Comparison of ENCODE assay signal across 10 cellular contexts in genomic region chr19:6772866-6773322, GRCh38. TPM values are rescaled to one million over a fixed set of nuclear protein-coding genes. Genes with fewer than 3 reads are reported as not detected.
DNase-seq lines count a peak whose midpoint lies in the region; ATAC-seq, FAIRE-seq and TF ChIP-seq lines count a peak whose summit lies in the region.
"Had no signal": no experiment of that assay in that cellular context is flagged by ENCODE, and none has a peak within 500 bp of the region (broad histone marks: within the 10 kb centered on the region; RNA-seq: fewer than 3 reads in every experiment).

No MANE protein-coding gene starts in this region.

- TSS peak; percentile 55 for BruUV-seq in GM12878 (replicated peaks; lab: Mats Ljungman, UMichigan)

- H3K9me3 Mint-ChIP-seq in neural progenitor cell: peaks cover 9% of the 10 kb centered on the region

- no peak for TF ChIP-seq EP300 in GM12878 (IDR thresholded peaks at IDR 0.05; ENCODE audit: borderline replicate concordance in 1 of 2, control insufficient read depth in 1 of 2, low read depth in 2 of 2, low read length in 2 of 2)

- H3K9me3 ChIP-seq in GM12878 (replicated peaks; ENCODE audit: control insufficient read depth, insufficient read depth, low read length) (no peaks in the 10 kb centered on the region; the same call in 2 of the 3 replicates), neural progenitor cell (ENCODE audit: low read depth) (no peaks in the 10 kb centered on the region)

- no peak for TF ChIP-seq CTCF in GM06990 (IDR thresholded peaks at IDR 0.05; ENCODE audit: insufficient read depth, low read length, poor library complexity, severe bottlenecking)
- no peak for TF ChIP-seq CTCF in GM12878 (IDR thresholded peaks at IDR 0.05 in 2 of 3, conservative IDR thresholded peaks at IDR 0.05 in 1 of 3; ENCODE audit: control insufficient read depth in 2 of 3, extremely low read depth in 1 of 3, insufficient read depth in 1 of 3, low read depth in 3 of 3, low read length in 3 of 3)
- TF ChIP-seq CTCF in neural progenitor cell (IDR thresholded peaks at IDR 0.05): no peak

- intact Hi-C loops in GM12878 (cut with micrococcal nuclease; ENCODE audit: unreplicated experiment): loop anchor here (1.0 to 2.0 kb wide), 2 partner anchors 29 to 90 kb away; no protein-coding TSS in a partner anchor

- CTCF ChIA-PET in GM12878 (lab: Yijun Ruan, JAX): interaction anchor here (1.0 to 7.3 kb wide), 13 partner anchors 18 to 171 kb away, joined by 3 to 79 read pairs (median 5); partner anchors contain the start of gene GPR108

- TF ChIP-seq POLR2A in GM12878 (IDR thresholded peaks at IDR 0.05; ENCODE audit: low read depth, low read length): no peak

- DNase-seq in GM06990 (ENCODE audit: extremely low read depth, insufficient read length): no peak
- no peak for DNase-seq in GM12878 (ENCODE audit: low read depth, low spot score)
- no peak for DNase-seq in neural progenitor cell (ENCODE audit: low spot score)
- no peak for DNase-seq in ecto neural progenitor cell (ENCODE audit: low spot score)
- no peak for DNase-seq in stimulated activated CD4-positive, alpha-beta T cell treated with anti-CD3 and anti-CD28 coated beads, Interleukin-4, amount 100 ng/mL, for 24 hours
- no peak for DNase-seq in foreskin melanocyte
- DNase-seq: EL, erythroblast had no signal

- no peak overlapping the region for H3K4me3 Mint-ChIP-seq in neural progenitor cell

- no peaks in the 10 kb centered on the region for H4K20me1 ChIP-seq in GM12878 (ENCODE audit: control insufficient read depth, insufficient read depth)
- no peaks in the 10 kb centered on the region for H4K20me1 ChIP-seq in neural progenitor cell (ENCODE audit: low read depth)

- POLR2A ChIA-PET in GM12878 (lab: Charles Lee): interaction anchor here (0.5 to 4.3 kb wide), 20 partner anchors 9 to 400 kb away, joined by 3 to 72 read pairs (median 4); partner anchors contain the start of genes ALKBH7, DENND1C and GPR108

- H3K79me2 ChIP-seq in GM12878 (ENCODE audit: control insufficient read depth, insufficient read depth, low read length) (peaks cover 46% of the 10 kb centered on the region), neural progenitor cell (ENCODE audit: low read depth) (no peaks in the 10 kb centered on the region)

- no peaks in the 10 kb centered on the region; the same call in none of the 2 replicates for H3K36me3 ChIP-seq in GM06990 (ENCODE audit: control insufficient read depth, insufficient read depth, low read length)
- no peaks in the 10 kb centered on the region for H3K36me3 ChIP-seq in GM12878 (ENCODE audit: control insufficient read depth in 2 of 2, insufficient read depth in 2 of 2, low read length in 1 of 2)
- no peaks in the 10 kb centered on the region for H3K36me3 ChIP-seq in rectal smooth muscle tissue (ENCODE audit: control insufficient read depth, insufficient read depth, low read length)
- no peaks in the 10 kb centered on the region for H3K36me3 ChIP-seq in neural progenitor cell

- no peak for TF ChIP-seq RAD21 in GM12878 (IDR thresholded peaks at IDR 0.05; ENCODE audit: insufficient read depth, low read depth, low read length)

- no peak for FAIRE-seq in GM12878 (lab: Jason Lieb, UNC)

- H3K9ac ChIP-seq in GM12878 (ENCODE audit: control insufficient read depth, insufficient read depth, low read length) (peak overlapping the region; percentile 92), rectal smooth muscle tissue (ENCODE audit: low read length) (peak overlapping the region; percentile 10), neural progenitor cell (no peak overlapping the region)

- peak overlapping the region; percentile 94 for H3K27ac ChIP-seq in GM12878 (ENCODE audit: control insufficient read depth, insufficient read depth)
- no peak overlapping the region for H3K27ac ChIP-seq in rectal smooth muscle tissue (ENCODE audit: low read depth, low read length)
- H3K27ac ChIP-seq in neural progenitor cell: no peak overlapping the region

- no peak overlapping the region for H3K27ac Mint-ChIP-seq in neural progenitor cell

- ATAC-seq in HG02798 (IDR thresholded peaks at IDR 0.05; ENCODE audit: poor library complexity, unreplicated experiment) (peak; percentile 5), GM12878 (no peak)

- WGBS in GM12878 (ENCODE audit: insufficient coverage, insufficient replicate concordance, low lambda C conversion rate, missing lambda C conversion rate): under 1% methylated on average over 14 of the region's 14 CpGs

- H3K27me3 Mint-ChIP-seq in neural progenitor cell (ENCODE audit: insufficient read depth, low read depth): peaks cover 20% of the 10 kb centered on the region

- peak overlapping the region; percentile 83 for H3K4me2 ChIP-seq in GM12878 (ENCODE audit: control insufficient read depth, insufficient read depth)
- no peak overlapping the region for H3K4me2 ChIP-seq in neural progenitor cell

- SMC1A ChIA-PET in GM12878 (lab: Charles Lee; ENCODE audit: uncharacterized antibody, unreplicated experiment): interaction anchor here (0.6 to 5.0 kb wide), 16 partner anchors 9 to 256 kb away, joined by 3 to 36 read pairs (median 4); partner anchors contain the start of gene GPR108

- no peaks in the 10 kb centered on the region for H3K36me3 Mint-ChIP-seq in neural progenitor cell

- H3K4me1 Mint-ChIP-seq in neural progenitor cell: peaks cover 3% of the 10 kb centered on the region

- H3F3A ChIP-seq in neural progenitor cell (ENCODE audit: low read depth): peaks cover 19% of the 10 kb centered on the region

- H3K4me3 ChIP-seq in GM06990 (replicated peaks; ENCODE audit: low read depth, low read length) (peak overlapping the region; percentile 98), GM12878 (peak overlapping the region; percentile 96), rectal smooth muscle tissue (ENCODE audit: low read length) (peak overlapping the region; percentile 81), neural progenitor cell (no peak overlapping the region)

- peak overlapping the region; percentile 28 for H2AFZ ChIP-seq in GM12878 (ENCODE audit: control insufficient read depth, low read depth, low read length)
- no peak overlapping the region for H2AFZ ChIP-seq in neural progenitor cell (replicated peaks)

- RAD21 ChIA-PET in GM12878 (lab: Charles Lee; ENCODE audit: unreplicated experiment): interaction anchor here (0.5 to 8.3 kb wide), 21 partner anchors 9 to 400 kb away, joined by 3 to 98 read pairs (median 3); partner anchors contain the start of genes ALKBH7, GPR108 and ZNF557

- in situ Hi-C loops in GM12878 (cut with MboI): no loop called here

- H3K4me1 ChIP-seq in GM12878 (ENCODE audit: control insufficient read depth, insufficient read depth, low read length) (peaks cover 26% of the 10 kb centered on the region), rectal smooth muscle tissue (ENCODE audit: control insufficient read depth, insufficient read depth, low read length) (no peaks in the 10 kb centered on the region), neural progenitor cell (no peaks in the 10 kb centered on the region)

- H3K27me3 ChIP-seq in GM06990 (replicated peaks; ENCODE audit: control insufficient read depth, insufficient read depth, low read length): no peaks in the 10 kb centered on the region
- no peaks in the 10 kb centered on the region for H3K27me3 ChIP-seq in GM12878 (replicated peaks in 1 of 2; ENCODE audit: control insufficient read depth in 2 of 2, insufficient read depth in 2 of 2, low read length in 1 of 2)
- H3K27me3 ChIP-seq in rectal smooth muscle tissue (ENCODE audit: control insufficient read depth, insufficient read depth, low read length): no peaks in the 10 kb centered on the region
- H3K27me3 ChIP-seq in neural progenitor cell: no peaks in the 10 kb centered on the region

RNA-seq across cellular contexts. Expression of gene VAV1, which starts 0.4 kb away (rescaled TPM):
- 110 and 115 TPM in 2 replicates for total RNA-seq in GM12878 (2013; cell fraction: nucleolus; rRNA removed)
- total RNA-seq in GM12878 (2014; rRNA removed): 46.4 and 50.7 TPM in 2 replicates
- 39.9 and 44.5 TPM in 2 replicates for total RNA-seq in GM12878 (2014; rRNA removed; fragmentation: Illumina TruSeq; extraction: Trizol)
- 65.4 and 76.8 TPM in 2 replicates for total RNA-seq in GM12878 (2021)
- 25.3 TPM for polyA plus RNA-seq in GM12878 (2011; ENCODE audit: low read depth)
- 21.9 and 36.9 TPM in 2 replicates for polyA plus RNA-seq in GM12878 (2011; rRNA removed)
- 34.2 and 36.5 TPM in 2 replicates for polyA plus RNA-seq in GM12878 (2011; cell fraction: cytosol; rRNA removed)
- polyA plus RNA-seq in GM12878 (2011; cell fraction: nucleus; rRNA removed): 72.6 and 89.0 TPM in 2 replicates
- polyA plus RNA-seq in GM12878 (2012): 40.7 and 41.8 TPM in 2 replicates
- polyA plus RNA-seq in GM12878 (2014; fragmentation: Illumina TruSeq; extraction: Trizol): 31.2 and 47.2 TPM in 2 replicates
- polyA plus RNA-seq in GM12878 (2014; fragmentation: Nextera tagmentation; extraction: Ambion mirVana): 1 to 10 TPM; 1.6 to 4.3 TPM
- polyA plus RNA-seq in GM12878 (2014; rRNA removed): 48.5 and 52.7 TPM in 2 replicates
- 10 to 100 TPM; 15.0 to 15.9 TPM for polyA plus RNA-seq in GM12878 (2016; fragmentation: Nextera tagmentation; extraction: Ambion mirVana)
- 51.5 and 71.1 TPM in 2 replicates for polyA minus RNA-seq in GM12878 (2011; rRNA and poly(A)+ RNA removed)
- 14.2 and 18.7 TPM in 2 replicates for polyA minus RNA-seq in GM12878 (2011; cell fraction: cytosol; rRNA and poly(A)+ RNA removed)
- 61.3 and 87.1 TPM in 2 replicates for polyA minus RNA-seq in GM12878 (2011; cell fraction: nucleus; rRNA and poly(A)+ RNA removed)
- total RNA-seq in neural progenitor cell (ENCODE audit: low replicate concordance): 0.15 TPM in 1 of 2 replicates, not detected in the other

RNA-seq across cellular contexts. Expression of gene SH2D3A, which starts 5.7 kb away (rescaled TPM):
- 22.3 and 28.0 TPM in 2 replicates for total RNA-seq in GM12878 (2013; cell fraction: nucleolus; rRNA removed)
- total RNA-seq in GM12878 (2014; rRNA removed) (16.8 and 20.6 TPM in 2 replicates), GM12878 (2014; rRNA removed; fragmentation: Illumina TruSeq; extraction: Trizol) (6.0 and 8.7 TPM in 2 replicates), GM12878 (2021) (18.8 and 20.6 TPM in 2 replicates), neural progenitor cell (ENCODE audit: low replicate concordance) (0.65 and 1.5 TPM in 2 replicates)
- polyA plus RNA-seq in GM12878 (2011; ENCODE audit: low read depth): 3.4 TPM
- polyA plus RNA-seq in GM12878 (2011; rRNA removed) (4.9 and 6.6 TPM in 2 replicates), GM12878 (2014; fragmentation: Illumina TruSeq; extraction: Trizol) (3.4 and 7.7 TPM in 2 replicates), GM12878 (2014; fragmentation: Nextera tagmentation; extraction: Ambion mirVana) (1 to 10 TPM in 1 of 2 experiments, under 1 TPM in 1; 0.77 to 1.4 TPM), GM12878 (2014; rRNA removed) (24.4 and 24.7 TPM in 2 replicates), GM12878 (2016; fragmentation: Nextera tagmentation; extraction: Ambion mirVana) (10 to 100 TPM; 10.3 to 12.9 TPM)
- 9.7 and 13.5 TPM in 2 replicates for polyA plus RNA-seq in GM12878 (2011; cell fraction: cytosol; rRNA removed)
- 23.6 and 26.4 TPM in 2 replicates for polyA plus RNA-seq in GM12878 (2011; cell fraction: nucleus; rRNA removed)
- 9.2 and 9.4 TPM in 2 replicates for polyA plus RNA-seq in GM12878 (2012)
- 5.2 and 14.0 TPM in 2 replicates for polyA minus RNA-seq in GM12878 (2011; rRNA and poly(A)+ RNA removed)
- 2.8 and 4.4 TPM in 2 replicates for polyA minus RNA-seq in GM12878 (2011; cell fraction: cytosol; rRNA and poly(A)+ RNA removed)
- polyA minus RNA-seq in GM12878 (2011; cell fraction: nucleus; rRNA and poly(A)+ RNA removed): 12.5 and 12.8 TPM in 2 replicates

RNA-seq across cellular contexts. Expression of gene TRIP10, which starts 33.4 kb away (rescaled TPM):
- total RNA-seq in GM12878 (2013; cell fraction: nucleolus; rRNA removed): 35.0 and 37.1 TPM in 2 replicates
- total RNA-seq in GM12878 (2014; rRNA removed) (34.6 and 39.5 TPM in 2 replicates), GM12878 (2014; rRNA removed; fragmentation: Illumina TruSeq; extraction: Trizol) (28.1 and 28.5 TPM in 2 replicates), GM12878 (2021) (48.6 and 52.7 TPM in 2 replicates), neural progenitor cell (ENCODE audit: low replicate concordance) (53.0 and 57.2 TPM in 2 replicates)
- polyA plus RNA-seq in GM12878 (2011; ENCODE audit: low read depth): 18.9 TPM
- polyA plus RNA-seq in GM12878 (2011; rRNA removed) (30.1 and 44.0 TPM in 2 replicates), GM12878 (2014; fragmentation: Illumina TruSeq; extraction: Trizol) (34.7 and 38.5 TPM in 2 replicates), GM12878 (2014; fragmentation: Nextera tagmentation; extraction: Ambion mirVana) (1 to 10 TPM in 1 of 2 experiments, under 1 TPM in 1; 0.79 to 2.2 TPM), GM12878 (2014; rRNA removed) (54.5 and 56.3 TPM in 2 replicates), GM12878 (2016; fragmentation: Nextera tagmentation; extraction: Ambion mirVana) (10 to 100 TPM; 26.6 to 30.4 TPM)
- polyA plus RNA-seq in GM12878 (2011; cell fraction: cytosol; rRNA removed): 35.9 and 44.6 TPM in 2 replicates
- 86.8 and 103 TPM in 2 replicates for polyA plus RNA-seq in GM12878 (2011; cell fraction: nucleus; rRNA removed)
- polyA plus RNA-seq in GM12878 (2012): 42.0 and 53.2 TPM in 2 replicates
- polyA minus RNA-seq in GM12878 (2011; rRNA and poly(A)+ RNA removed): 18.0 and 29.1 TPM in 2 replicates
- polyA minus RNA-seq in GM12878 (2011; cell fraction: cytosol; rRNA and poly(A)+ RNA removed): 17.6 and 19.0 TPM in 2 replicates
- 16.3 and 21.9 TPM in 2 replicates for polyA minus RNA-seq in GM12878 (2011; cell fraction: nucleus; rRNA and poly(A)+ RNA removed)

RNA-seq across cellular contexts. Expression of gene GPR108, which starts 35.5 kb away (rescaled TPM):
- total RNA-seq in GM12878 (2013; cell fraction: nucleolus; rRNA removed): 37.2 and 42.9 TPM in 2 replicates
- total RNA-seq in GM12878 (2014; rRNA removed): 63.1 and 67.7 TPM in 2 replicates
- total RNA-seq in GM12878 (2014; rRNA removed; fragmentation: Illumina TruSeq; extraction: Trizol): 42.7 and 43.8 TPM in 2 replicates
- total RNA-seq in GM12878 (2021): 64.7 and 71.0 TPM in 2 replicates
- polyA plus RNA-seq in GM12878 (2011; ENCODE audit: low read depth): 17.1 TPM
- polyA plus RNA-seq in GM12878 (2011; rRNA removed): 33.6 and 56.2 TPM in 2 replicates
- 81.3 and 87.6 TPM in 2 replicates for polyA plus RNA-seq in GM12878 (2011; cell fraction: cytosol; rRNA removed)
- polyA plus RNA-seq in GM12878 (2011; cell fraction: nucleus; rRNA removed): 178 and 218 TPM in 2 replicates
- 53.1 and 59.7 TPM in 2 replicates for polyA plus RNA-seq in GM12878 (2012)
- polyA plus RNA-seq in GM12878 (2014; fragmentation: Illumina TruSeq; extraction: Trizol): 28.9 and 56.1 TPM in 2 replicates
- 10 to 100 TPM in 1 of 2 experiments, 1 to 10 TPM in 1; 4.4 to 17.6 TPM for polyA plus RNA-seq in GM12878 (2014; fragmentation: Nextera tagmentation; extraction: Ambion mirVana)
- polyA plus RNA-seq in GM12878 (2014; rRNA removed): 81.1 and 87.2 TPM in 2 replicates
- polyA plus RNA-seq in GM12878 (2016; fragmentation: Nextera tagmentation; extraction: Ambion mirVana): 10 to 100 TPM; 57.9 to 63.1 TPM
- 74.5 TPM in 2 replicates for polyA minus RNA-seq in GM12878 (2011; rRNA and poly(A)+ RNA removed)
- polyA minus RNA-seq in GM12878 (2011; cell fraction: cytosol; rRNA and poly(A)+ RNA removed): 17.3 and 27.0 TPM in 2 replicates
- polyA minus RNA-seq in GM12878 (2011; cell fraction: nucleus; rRNA and poly(A)+ RNA removed): 32.6 and 40.9 TPM in 2 replicates
- total RNA-seq in neural progenitor cell (ENCODE audit: low replicate concordance): 38.3 and 55.3 TPM in 2 replicates

RNA-seq across cellular contexts. Expression of gene C3, which starts 52.4 kb away (rescaled TPM):
- 3.1 and 4.3 TPM in 2 replicates for total RNA-seq in GM12878 (2013; cell fraction: nucleolus; rRNA removed)
- total RNA-seq in GM12878 (2014; rRNA removed): 0.28 and 1.6 TPM in 2 replicates
- 0.54 and 1.1 TPM in 2 replicates for total RNA-seq in GM12878 (2014; rRNA removed; fragmentation: Illumina TruSeq; extraction: Trizol)
- total RNA-seq in GM12878 (2021): 5.9 and 6.7 TPM in 2 replicates
- polyA plus RNA-seq in GM12878 (2011; ENCODE audit: low read depth): not detected
- polyA plus RNA-seq in GM12878 (2011; rRNA removed): 1.1 and 1.9 TPM in 2 replicates
- 1.5 and 1.9 TPM in 2 replicates for polyA plus RNA-seq in GM12878 (2011; cell fraction: cytosol; rRNA removed)
- 1.9 and 2.6 TPM in 2 replicates for polyA plus RNA-seq in GM12878 (2011; cell fraction: nucleus; rRNA removed)
- polyA plus RNA-seq in GM12878 (2012): 0.30 and 0.48 TPM in 2 replicates
- 0.79 and 3.0 TPM in 2 replicates for polyA plus RNA-seq in GM12878 (2014; fragmentation: Illumina TruSeq; extraction: Trizol)
- 1 to 10 TPM in 1 of 2 experiments, under 1 TPM in 1; 0.64 to 2.7 TPM for polyA plus RNA-seq in GM12878 (2014; fragmentation: Nextera tagmentation; extraction: Ambion mirVana)
- 0.95 and 2.2 TPM in 2 replicates for polyA plus RNA-seq in GM12878 (2014; rRNA removed)
- polyA plus RNA-seq in GM12878 (2016; fragmentation: Nextera tagmentation; extraction: Ambion mirVana): under 1 TPM; 0.20 to 0.25 TPM
- polyA minus RNA-seq in GM12878 (2011; rRNA and poly(A)+ RNA removed): 2.0 and 2.3 TPM in 2 replicates
- polyA minus RNA-seq in GM12878 (2011; cell fraction: cytosol; rRNA and poly(A)+ RNA removed): 48.6 and 52.2 TPM in 2 replicates
- 4.1 and 16.8 TPM in 2 replicates for polyA minus RNA-seq in GM12878 (2011; cell fraction: nucleus; rRNA and poly(A)+ RNA removed)
- 0.25 and 1.5 TPM in 2 replicates for total RNA-seq in neural progenitor cell (ENCODE audit: low replicate concordance)

Comparison
In these comparisons a context has a peak if more than half of its experiments do, and no peak if none do; other contexts are left out.
1. RNA of gene VAV1, which starts 0.4 kb away (total RNA-seq): 39.9 to 115 TPM in GM12878; 0.15 TPM in neural progenitor cell; every median in the first group is over 10 times any median in the second.